1 cellular context compared by ENCODE assay signal in the genomic region with DNA sequence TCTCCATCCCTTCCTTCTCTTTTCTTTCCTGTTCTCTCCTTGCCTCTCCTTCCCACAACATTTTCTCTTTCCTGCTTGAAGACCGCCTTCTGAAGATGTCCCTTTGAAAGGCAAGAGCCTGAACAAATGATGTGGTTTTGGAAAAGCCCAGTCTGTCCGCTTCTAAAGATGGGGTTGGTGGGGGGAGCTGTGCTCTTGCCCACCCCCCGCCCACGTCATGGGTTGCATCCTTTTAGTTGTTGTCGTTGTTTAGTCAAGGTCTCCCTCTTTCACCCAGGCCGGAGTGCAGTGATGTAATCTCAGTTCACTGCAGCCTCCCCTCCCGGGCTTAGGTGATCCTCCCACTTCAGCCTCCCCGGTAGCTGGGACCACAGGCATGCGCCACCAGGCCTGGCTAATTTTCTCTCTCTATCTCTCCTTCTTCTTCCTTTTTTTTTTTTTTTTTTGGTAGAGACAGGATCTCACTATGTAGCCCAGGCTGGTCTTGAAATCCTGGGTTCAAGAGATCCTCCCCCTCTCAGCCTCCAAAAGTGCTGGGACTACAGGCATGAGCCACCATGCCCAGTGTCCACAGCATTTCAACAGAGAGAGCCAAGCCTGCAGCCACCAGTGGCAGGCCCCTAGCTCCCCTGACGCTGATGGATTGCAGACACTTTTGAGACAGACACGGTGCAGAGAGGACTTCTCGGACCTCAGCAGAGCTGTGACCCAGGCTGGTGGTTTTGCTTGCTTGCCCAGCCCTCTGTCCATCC.
A peak's percentile ranks its signal among the peaks of the same experiment; 100 is the strongest.
TF ChIP-seq lines count a peak whose summit lies in the region.

No MANE protein-coding gene starts in this region.

TF ChIP-seq in K562, 482 proteins besides CTCF, POLR2A, EP300 and RAD21 (continued from another document):
- TF ChIP-seq, protein P1, sequence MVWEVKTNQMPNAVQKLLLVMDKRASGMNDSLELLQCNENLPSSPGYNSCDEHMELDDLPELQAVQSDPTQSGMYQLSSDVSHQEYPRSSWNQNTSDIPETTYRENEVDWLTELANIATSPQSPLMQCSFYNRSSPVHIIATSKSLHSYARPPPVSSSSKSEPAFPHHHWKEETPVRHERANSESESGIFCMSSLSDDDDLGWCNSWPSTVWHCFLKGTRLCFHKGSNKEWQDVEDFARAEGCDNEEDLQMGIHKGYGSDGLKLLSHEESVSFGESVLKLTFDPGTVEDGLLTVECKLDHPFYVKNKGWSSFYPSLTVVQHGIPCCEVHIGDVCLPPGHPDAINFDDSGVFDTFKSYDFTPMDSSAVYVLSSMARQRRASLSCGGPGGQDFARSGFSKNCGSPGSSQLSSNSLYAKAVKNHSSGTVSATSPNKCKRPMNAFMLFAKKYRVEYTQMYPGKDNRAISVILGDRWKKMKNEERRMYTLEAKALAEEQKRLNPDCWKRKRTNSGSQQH (CRISPR knock-in tag; IDR thresholded peaks at IDR 0.05) = no peak
- TF ChIP-seq, protein P2, sequence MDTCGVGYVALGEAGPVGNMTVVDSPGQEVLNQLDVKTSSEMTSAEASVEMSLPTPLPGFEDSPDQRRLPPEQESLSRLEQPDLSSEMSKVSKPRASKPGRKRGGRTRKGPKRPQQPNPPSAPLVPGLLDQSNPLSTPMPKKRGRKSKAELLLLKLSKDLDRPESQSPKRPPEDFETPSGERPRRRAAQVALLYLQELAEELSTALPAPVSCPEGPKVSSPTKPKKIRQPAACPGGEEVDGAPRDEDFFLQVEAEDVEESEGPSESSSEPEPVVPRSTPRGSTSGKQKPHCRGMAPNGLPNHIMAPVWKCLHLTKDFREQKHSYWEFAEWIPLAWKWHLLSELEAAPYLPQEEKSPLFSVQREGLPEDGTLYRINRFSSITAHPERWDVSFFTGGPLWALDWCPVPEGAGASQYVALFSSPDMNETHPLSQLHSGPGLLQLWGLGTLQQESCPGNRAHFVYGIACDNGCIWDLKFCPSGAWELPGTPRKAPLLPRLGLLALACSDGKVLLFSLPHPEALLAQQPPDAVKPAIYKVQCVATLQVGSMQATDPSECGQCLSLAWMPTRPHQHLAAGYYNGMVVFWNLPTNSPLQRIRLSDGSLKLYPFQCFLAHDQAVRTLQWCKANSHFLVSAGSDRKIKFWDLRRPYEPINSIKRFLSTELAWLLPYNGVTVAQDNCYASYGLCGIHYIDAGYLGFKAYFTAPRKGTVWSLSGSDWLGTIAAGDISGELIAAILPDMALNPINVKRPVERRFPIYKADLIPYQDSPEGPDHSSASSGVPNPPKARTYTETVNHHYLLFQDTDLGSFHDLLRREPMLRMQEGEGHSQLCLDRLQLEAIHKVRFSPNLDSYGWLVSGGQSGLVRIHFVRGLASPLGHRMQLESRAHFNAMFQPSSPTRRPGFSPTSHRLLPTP (IDR thresholded peaks at IDR 0.05; ENCODE audit: borderline replicate concordance, extremely low read depth, insufficient read length) = no peak
- TF ChIP-seq KLF10 (CRISPR knock-in tag; IDR thresholded peaks at IDR 0.05) (no peak), TAL1 (IDR thresholded peaks at IDR 0.05) (0 out of 2 replicates have a peak, but pooled peaks have one; percentile 9), MCM7 (IDR thresholded peaks at IDR 0.05) (0 out of 4 replicates have a peak, but pooled peaks of 1 of the 2 experiments have one; percentile 6), KLF1 (tag; IDR thresholded peaks at IDR 0.05) (no peak), EWSR1 (IDR thresholded peaks at IDR 0.05; ENCODE audit: borderline replicate concordance, low read depth, partially characterized antibody) (no peak), EGR1 (conservative IDR thresholded peaks at IDR 0.05) (peak; percentile 30; the same call in 1 of the 2 replicates)
